ENCODE assay signal across 8 cellular contexts in the genomic region with DNA sequence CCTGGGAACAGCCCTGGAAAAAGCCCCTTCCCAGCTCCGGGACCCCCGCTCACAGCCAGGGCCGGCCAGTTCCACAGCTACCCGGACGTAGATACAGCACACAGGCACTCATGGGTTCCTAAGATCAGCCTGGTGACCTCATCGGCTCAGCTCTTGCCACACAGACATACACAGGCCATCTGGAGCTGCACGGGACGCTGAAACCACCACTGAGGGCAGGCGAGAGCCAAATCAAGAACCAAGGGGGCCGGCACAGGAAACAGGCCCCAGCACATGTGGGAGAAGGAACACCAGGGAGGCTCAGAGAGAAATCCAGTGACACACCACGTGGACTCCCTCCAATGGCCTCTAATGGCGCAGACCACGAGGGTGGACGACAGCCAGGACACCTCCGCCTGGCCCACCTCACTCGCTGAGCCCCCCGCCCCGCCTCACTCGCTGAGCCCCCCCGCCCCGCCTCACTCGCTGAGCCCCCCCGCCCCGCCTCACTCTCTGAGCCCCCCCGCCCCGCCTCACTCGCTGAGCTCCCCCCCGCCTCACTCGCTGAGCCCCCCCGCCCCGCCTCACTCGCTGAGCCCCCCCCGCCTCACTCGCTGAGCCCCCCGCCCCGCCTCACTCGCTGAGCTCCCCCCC.
DNase-seq lines count a peak whose midpoint lies in the region; ATAC-seq and TF ChIP-seq lines count a peak whose summit lies in the region.

No MANE protein-coding gene starts in this region.

- TF ChIP-seq CTCF in activated CD8-positive, alpha-beta T cell treated with anti-CD3 and anti-CD28 coated beads for 36 hours (IDR thresholded peaks at IDR 0.05): no peak
- TF ChIP-seq CTCF in Caco-2 (IDR thresholded peaks at IDR 0.05; ENCODE audit: insufficient read depth in 1 of 2, low read depth in 1 of 2, low read length in 1 of 2, severe bottlenecking in 1 of 2, unreplicated experiment in 1 of 2): no peak

- H3K4me3 ChIP-seq in Jurkat, Clone E6-1 (ENCODE audit: low read length): no peak overlapping the region
- no peak overlapping the region for H3K4me3 ChIP-seq in Caco-2 (ENCODE audit: low read depth, low read length)

- DNase-seq in EL (peak; percentile 60), iPS-NIHi7 (ENCODE audit: extremely low spot score) (peak; percentile 51), Caco-2 (no peak)
- peak; percentile 47 for DNase-seq in Jurkat, Clone E6-1 (ENCODE audit: low read depth, low spot score)
- DNase-seq in activated CD8-positive, alpha-beta T cell treated with anti-CD3 and anti-CD28 coated beads for 36 hours: peak; percentile 54
- DNase-seq in central memory CD4-positive, alpha-beta T cell: no peak

- CTCF ChIA-PET in activated CD8-positive, alpha-beta T cell treated with anti-CD3 and anti-CD28 coated beads for 36 hours (lab: Charles Lee): no interaction called here
- CTCF ChIA-PET in Caco-2 (lab: Charles Lee): no interaction called here

- peaks cover 18% of the 10 kb centered on the region for H3K36me3 Mint-ChIP-seq in activated CD8-positive, alpha-beta T cell treated with anti-CD3 and anti-CD28 coated beads for 36 hours (ENCODE audit: low read depth)
- H3K36me3 Mint-ChIP-seq in Caco-2 (ENCODE audit: insufficient read depth, unreplicated experiment): no peaks in the 10 kb centered on the region

- H3K27me3 Mint-ChIP-seq in activated CD8-positive, alpha-beta T cell treated with anti-CD3 and anti-CD28 coated beads for 36 hours: no peaks in the 10 kb centered on the region
- no peaks in the 10 kb centered on the region for H3K27me3 Mint-ChIP-seq in Caco-2 (ENCODE audit: insufficient read depth, unreplicated experiment)

- no TSS peak for BruUV-seq in Caco-2 (replicated peaks; lab: Mats Ljungman, UMichigan)

- no peak overlapping the region for H3K4me3 Mint-ChIP-seq in activated CD8-positive, alpha-beta T cell treated with anti-CD3 and anti-CD28 coated beads for 36 hours
- no peak overlapping the region for H3K4me3 Mint-ChIP-seq in Caco-2 (ENCODE audit: unreplicated experiment)

- POLR2A ChIA-PET in activated CD8-positive, alpha-beta T cell treated with anti-CD3 and anti-CD28 coated beads for 36 hours (lab: Charles Lee): no interaction called here
- POLR2A ChIA-PET in Caco-2 (lab: Charles Lee): no interaction called here

- intact Hi-C loops in activated CD8-positive, alpha-beta T cell treated with anti-CD3 and anti-CD28 coated beads for 36 hours (cut with micrococcal nuclease): no loop called here
- intact Hi-C loops in Caco-2 (cut with micrococcal nuclease; ENCODE audit: unreplicated experiment): no loop called here

- no peaks in the 10 kb centered on the region for H3K36me3 ChIP-seq in Caco-2 (ENCODE audit: control insufficient read depth, insufficient read depth, low read length)

- ATAC-seq in activated CD8-positive, alpha-beta T cell treated with anti-CD3 and anti-CD28 coated beads for 36 hours: peak; percentile 84
- no peak for ATAC-seq in GM19324 (IDR thresholded peaks at IDR 0.05; ENCODE audit: low FRiP score, unreplicated experiment)
- ATAC-seq in HG03378 (IDR thresholded peaks at IDR 0.05; ENCODE audit: unreplicated experiment): no peak

- H3K27me3 ChIP-seq in Caco-2 (replicated peaks; ENCODE audit: control insufficient read depth, insufficient read depth, low read length): no peaks in the 10 kb centered on the region

- H3K9me3 Mint-ChIP-seq in activated CD8-positive, alpha-beta T cell treated with anti-CD3 and anti-CD28 coated beads for 36 hours: no peaks in the 10 kb centered on the region
- peaks cover 19% of the 10 kb centered on the region for H3K9me3 Mint-ChIP-seq in Caco-2 (ENCODE audit: unreplicated experiment)

- H3K4me1 ChIP-seq in Caco-2: no peaks in the 10 kb centered on the region

- H3K4me1 Mint-ChIP-seq in activated CD8-positive, alpha-beta T cell treated with anti-CD3 and anti-CD28 coated beads for 36 hours (ENCODE audit: low read depth): peaks cover 44% of the 10 kb centered on the region
- no peaks in the 10 kb centered on the region for H3K4me1 Mint-ChIP-seq in Caco-2 (ENCODE audit: low read depth, unreplicated experiment)

- H3K27ac Mint-ChIP-seq in activated CD8-positive, alpha-beta T cell treated with anti-CD3 and anti-CD28 coated beads for 36 hours: peak overlapping the region; percentile 80
- no peak overlapping the region for H3K27ac Mint-ChIP-seq in Caco-2 (ENCODE audit: unreplicated experiment)

- no peaks in the 10 kb centered on the region for H3K9me3 ChIP-seq in Caco-2

Comparison
In these comparisons a context has a peak if more than half of its experiments do, and no peak if none do; other contexts are left out.
1. DNase-seq: peak in EL (single experiment), Jurkat, Clone E6-1 (single experiment), activated CD8-positive, alpha-beta T cell treated with anti-CD3 and anti-CD28 coated beads for 36 hours (single experiment) and iPS-NIHi7 (single experiment); none in Caco-2 (0 of 2) and central memory CD4-positive, alpha-beta T cell (single experiment).